In the genomic region with DNA sequence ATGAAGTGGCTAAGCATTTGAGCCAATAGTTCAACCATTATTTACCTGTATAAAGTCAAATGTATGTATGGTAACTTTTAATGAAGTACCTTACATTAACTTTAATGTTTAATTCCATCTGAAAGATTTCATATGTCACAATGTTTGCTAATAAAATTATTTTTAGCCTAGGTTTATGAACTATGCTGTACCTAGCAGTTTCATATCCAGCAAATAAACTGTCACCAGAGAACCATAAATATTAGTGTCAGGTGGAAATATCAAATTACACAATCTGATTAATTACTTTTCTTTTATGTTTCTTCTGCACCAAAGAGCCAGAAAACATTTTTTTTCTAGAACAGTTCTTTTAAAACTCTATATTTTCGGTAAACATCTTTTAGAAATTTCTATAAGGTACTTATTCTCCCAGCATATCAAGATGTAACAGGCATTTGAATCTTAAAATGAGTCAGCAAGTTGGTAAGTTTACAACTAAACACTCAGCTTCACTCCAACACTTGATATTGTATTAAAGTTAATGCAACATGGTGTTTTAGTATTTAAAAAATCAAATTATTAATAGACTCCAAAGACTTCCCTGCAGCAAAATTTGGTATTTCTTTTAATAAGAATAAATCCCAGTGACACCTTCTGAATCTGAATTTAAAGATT, we compare ENCODE assay signal across 30 cellular contexts. TPM values are rescaled to one million over a fixed set of nuclear protein-coding genes. Genes with fewer than 3 reads are reported as not detected.
"Had no signal": no experiment of that assay in that cellular context is flagged by ENCODE, and none has a peak within 500 bp of the region (broad histone marks: within the 10 kb centered on the region; RNA-seq: fewer than 3 reads in every experiment).

No MANE protein-coding gene starts in this region.

- H3K4me2 ChIP-seq: hepatocyte had no signal

- H3K27me3 Mint-ChIP-seq: type B pancreatic cell had no signal

- H3K4me3 ChIP-seq: hepatocyte, left ventricle myocardium inferior, mucosa of descending colon, ovary, right atrium auricular region, right lobe of liver, skin epidermis, spleen, tibial nerve, uterus had no signal

- H3K27me3 ChIP-seq: hepatocyte, ovary, right atrium auricular region, right lobe of liver, spleen, tibial nerve, uterus had no signal

- H3K27ac Mint-ChIP-seq: memory B cell; naive thymus-derived CD4-positive, alpha-beta T cell; natural killer cell treated with Interleukin-12 subunit alpha and Interleukin-12 subunit beta and Interleukin-15 and Interleukin-18, amount 100 ng/mL, for 72 hours; stimulated activated effector memory CD8-positive, alpha-beta T cell treated with anti-CD3 and anti-CD28 coated beads, Interleukin-12 subunit alpha, Interleukin-12 subunit beta, amount 100 ng/mL, for 72 hours; stimulated activated naive CD8-positive, alpha-beta T cell treated with anti-CD3 and anti-CD28 coated beads, Interleukin-15, Interleukin-2, amounts not matched to agents 100 ng/mL and 50 ng/mL, for 24 hours; type B pancreatic cell had no signal

- H3K4me1 ChIP-seq: left ventricle myocardium inferior, right lobe of liver, spleen, tibial nerve, uterus had no signal

- H3K4me1 Mint-ChIP-seq: memory B cell; naive thymus-derived CD4-positive, alpha-beta T cell; stimulated activated effector memory CD8-positive, alpha-beta T cell treated with anti-CD3 and anti-CD28 coated beads, Interleukin-12 subunit alpha, Interleukin-12 subunit beta, amount 100 ng/mL, for 72 hours had no signal

- H3K4me3 Mint-ChIP-seq: memory B cell; naive thymus-derived CD4-positive, alpha-beta T cell; natural killer cell treated with Interleukin-12 subunit alpha and Interleukin-12 subunit beta and Interleukin-15 and Interleukin-18, amount 100 ng/mL, for 72 hours; stimulated activated effector memory CD8-positive, alpha-beta T cell treated with anti-CD3 and anti-CD28 coated beads, Interleukin-12 subunit alpha, Interleukin-12 subunit beta, amount 100 ng/mL, for 72 hours; stimulated activated naive CD8-positive, alpha-beta T cell treated with anti-CD3 and anti-CD28 coated beads, Interleukin-15, Interleukin-2, amounts not matched to agents 100 ng/mL and 50 ng/mL, for 24 hours; type B pancreatic cell had no signal

- H3K79me2 ChIP-seq: hepatocyte had no signal

- H3K36me3 Mint-ChIP-seq: memory B cell; naive thymus-derived CD4-positive, alpha-beta T cell; natural killer cell treated with Interleukin-12 subunit alpha and Interleukin-12 subunit beta and Interleukin-15 and Interleukin-18, amount 100 ng/mL, for 72 hours; stimulated activated effector memory CD8-positive, alpha-beta T cell treated with anti-CD3 and anti-CD28 coated beads, Interleukin-12 subunit alpha, Interleukin-12 subunit beta, amount 100 ng/mL, for 72 hours; type B pancreatic cell had no signal

- H3K9me3 Mint-ChIP-seq: memory B cell; natural killer cell treated with Interleukin-12 subunit alpha and Interleukin-12 subunit beta and Interleukin-15 and Interleukin-18, amount 100 ng/mL, for 72 hours; stimulated activated effector memory CD8-positive, alpha-beta T cell treated with anti-CD3 and anti-CD28 coated beads, Interleukin-12 subunit alpha, Interleukin-12 subunit beta, amount 100 ng/mL, for 72 hours; stimulated activated naive CD8-positive, alpha-beta T cell treated with anti-CD3 and anti-CD28 coated beads, Interleukin-15, Interleukin-2, amounts not matched to agents 100 ng/mL and 50 ng/mL, for 24 hours had no signal

- H3K9me3 ChIP-seq: left ventricle myocardium inferior, mucosa of descending colon, ovary, right atrium auricular region, right lobe of liver, spleen, tibial nerve, uterus had no signal

- ATAC-seq: mucosa of descending colon; naive thymus-derived CD4-positive, alpha-beta T cell; natural killer cell treated with Interleukin-12 subunit alpha and Interleukin-12 subunit beta and Interleukin-15 and Interleukin-18, amount 100 ng/mL, for 72 hours; right lobe of liver; stimulated activated effector memory CD8-positive, alpha-beta T cell treated with anti-CD3 and anti-CD28 coated beads, Interleukin-12 subunit alpha, Interleukin-12 subunit beta, amount 100 ng/mL, for 72 hours had no signal

- H3K36me3 ChIP-seq: left ventricle myocardium inferior, ovary, right atrium auricular region, right lobe of liver, spleen, tibial nerve, uterus had no signal

- H3K27ac ChIP-seq: hepatocyte, left ventricle myocardium inferior, ovary, right atrium auricular region, right lobe of liver, skin epidermis, spleen, tibial nerve, uterus had no signal

- DNase-seq: islet precursor cell; left ventricle myocardium inferior; midbrain; mucosa of descending colon; naive thymus-derived CD4-positive, alpha-beta T cell; ovary; right lobe of liver; spleen; stimulated activated CD4-positive, alpha-beta T cell treated with anti-CD3 and anti-CD28 coated beads, Interleukin-4, amount 100 ng/mL, for 24 hours; stimulated activated naive CD4-positive, alpha-beta T cell; substantia nigra; uterus had no signal

- H2AFZ ChIP-seq: hepatocyte had no signal

RNA-seq across cellular contexts. Expression of gene CCDC192, which starts 8.5 kb away (rescaled TPM):
- total RNA-seq: hepatocyte; kidney epithelial cell; left ventricle myocardium inferior; lower leg skin; lung microvascular endothelial cell; myocyte; naive thymus-derived CD4-positive, alpha-beta T cell; natural killer cell treated with Interleukin-12 subunit alpha and Interleukin-12 subunit beta and Interleukin-15 and Interleukin-18, amount 100 ng/mL, for 72 hours; pulmonary artery endothelial cell; renal cortical epithelial cell; right atrium auricular region; right lobe of liver; spleen had no signal

RNA-seq across cellular contexts. Expression of gene CTXN3, which starts 45.8 kb away (rescaled TPM):
- total RNA-seq: hepatocyte; kidney epithelial cell; left ventricle myocardium inferior; lower leg skin; lung microvascular endothelial cell; mesenteric fat pad; mucosa of descending colon; myocyte; naive thymus-derived CD4-positive, alpha-beta T cell; natural killer cell treated with Interleukin-12 subunit alpha and Interleukin-12 subunit beta and Interleukin-15 and Interleukin-18, amount 100 ng/mL, for 72 hours; omental fat pad; ovary; pulmonary artery endothelial cell; renal cortical epithelial cell; right atrium auricular region; right lobe of liver; spleen; tibial nerve; ureter; uterus had no signal
